In genomic region chr1:157478030-157478429, GRCh38 we compare ENCODE assay signal across 23 cellular contexts.
"Had no signal": no experiment of that assay in that cellular context is flagged by ENCODE, and none has a peak within 500 bp of the region (broad histone marks: within the 10 kb centered on the region; RNA-seq: fewer than 3 reads in every experiment).

No MANE protein-coding gene starts in this region.

- H3K4me3 ChIP-seq: colonic mucosa, coronary artery, dorsolateral prefrontal cortex, esophagus muscularis mucosa, esophagus squamous epithelium, gastrocnemius medialis, gastroesophageal sphincter, heart left ventricle, heart right ventricle had no signal

- H3K4me1 ChIP-seq: colonic mucosa, esophagus muscularis mucosa, esophagus squamous epithelium, foreskin keratinocyte, gastrocnemius medialis, gastroesophageal sphincter, heart left ventricle, heart right ventricle had no signal

- DNase-seq: colonic mucosa; cortex of kidney; dermis blood vessel endothelial cell; dorsolateral prefrontal cortex; effector CD4-positive, alpha-beta T cell; effector CD8-positive, alpha-beta T cell; effector memory CD4-positive, alpha-beta T cell; effector memory CD8-positive, alpha-beta T cell; endodermal cell; erythroblast; esophagus squamous epithelium; foreskin fibroblast; foreskin keratinocyte; foreskin melanocyte; gastrocnemius medialis; glutamatergic neuron; head of caudate nucleus; heart left ventricle; heart right ventricle had no signal

- H3K27ac ChIP-seq: colonic mucosa, coronary artery, dorsolateral prefrontal cortex, epithelial cell of prostate, esophagus muscularis mucosa, esophagus squamous epithelium, foreskin keratinocyte, gastrocnemius medialis, gastroesophageal sphincter, heart left ventricle, heart right ventricle had no signal

- H3K36me3 ChIP-seq: colonic mucosa, esophagus muscularis mucosa, esophagus squamous epithelium, gastrocnemius medialis, gastroesophageal sphincter, heart left ventricle, heart right ventricle had no signal

- H3K9me3 ChIP-seq: colonic mucosa, gastrocnemius medialis had no signal
